In genomic region chr1:234944439-234945369, GRCh38 we compare ENCODE assay signal across 13 cellular contexts.
DNase-seq lines count a peak whose midpoint lies in the region; ATAC-seq and TF ChIP-seq lines count a peak whose summit lies in the region.
"Had no signal": no experiment of that assay in that cellular context is flagged by ENCODE, and none has a peak within 500 bp of the region (broad histone marks: within the 10 kb centered on the region; RNA-seq: fewer than 3 reads in every experiment).

No MANE protein-coding gene starts in this region.

- DNase-seq in heart right ventricle: no peak
- no peak for DNase-seq in right cardiac atrium
- peak; percentile 73 for DNase-seq in NB4 (ENCODE audit: low read depth)
- DNase-seq in chondrocyte (ENCODE audit: low spot score): no peak
- DNase-seq in upper lobe of right lung: no peak
- DNase-seq in NCI-H82 treated with DMSO at 0.1 percent for 48 hours (lab: John Stamatoyannopoulos, UW; ENCODE audit: unreplicated experiment): no peak
- no peak for DNase-seq in NCI-H524 treated with DMSO at 0.1 percent for 48 hours (lab: John Stamatoyannopoulos, UW)
- DNase-seq: activated CD4-positive, alpha-beta T cell treated with anti-CD3 and anti-CD28 coated beads, Interleukin-2, amount 50 U/mL, for 1 hour; amygdala; BE2C; effector memory CD8-positive, alpha-beta T cell; SJCRH30 had no signal

- H3K27ac Mint-ChIP-seq in chondrocyte (ENCODE audit: unreplicated experiment): peak overlapping the region; percentile 19
- H3K27ac Mint-ChIP-seq: effector memory CD8-positive, alpha-beta T cell had no signal

- H3K9me3 Mint-ChIP-seq in chondrocyte (ENCODE audit: low read depth): peaks cover 7% of the 10 kb centered on the region
- H3K9me3 Mint-ChIP-seq: effector memory CD8-positive, alpha-beta T cell had no signal

- intact Hi-C loops in heart right ventricle (cut with DNase I): no loop called here
- intact Hi-C loops in right cardiac atrium (cut with DNase I): no loop called here
- intact Hi-C loops in upper lobe of right lung (cut with DNase I): no loop called here

- H3K4me3 ChIP-seq in heart right ventricle (no peak overlapping the region), right cardiac atrium (ENCODE audit: low read length) (no peak overlapping the region), NB4 (ENCODE audit: low read depth, low read length) (no peak overlapping the region), upper lobe of right lung (no peak overlapping the region)
- H3K4me3 ChIP-seq: SJCRH30 had no signal

- H3K27me3 ChIP-seq in heart right ventricle (no peaks in the 10 kb centered on the region), right cardiac atrium (ENCODE audit: control insufficient read depth, insufficient read depth) (no peaks in the 10 kb centered on the region), upper lobe of right lung (no peaks in the 10 kb centered on the region)
- H3K27me3 ChIP-seq: BE2C, SJCRH30 had no signal

- H3K4me3 Mint-ChIP-seq in chondrocyte (ENCODE audit: unreplicated experiment): no peak overlapping the region
- H3K4me3 Mint-ChIP-seq: effector memory CD8-positive, alpha-beta T cell had no signal

- H3K4me1 ChIP-seq in heart right ventricle (peaks cover 0 to 24% (median 11%) of the 10 kb centered on the region in 9 donors), right cardiac atrium (ENCODE audit: control insufficient read depth, insufficient read depth, low read length) (peaks cover 2% of the 10 kb centered on the region), upper lobe of right lung (no peaks in the 10 kb centered on the region)
- H3K4me1 ChIP-seq: SJCRH30 had no signal

- no peak for TF ChIP-seq POLR2A in NB4 (IDR thresholded peaks at IDR 0.05; ENCODE audit: extremely low read depth, insufficient read length)

- H3K27me3 Mint-ChIP-seq in chondrocyte (ENCODE audit: low read depth): no peaks in the 10 kb centered on the region
- H3K27me3 Mint-ChIP-seq: effector memory CD8-positive, alpha-beta T cell had no signal

- H3K9me3 ChIP-seq in heart right ventricle (peaks cover 0 to 7% (median 0%) of the 10 kb centered on the region in 11 donors), right cardiac atrium (ENCODE audit: control insufficient read depth, low read length) (no peaks in the 10 kb centered on the region), upper lobe of right lung (no peaks in the 10 kb centered on the region)

- H3K4me1 Mint-ChIP-seq in chondrocyte (ENCODE audit: low read depth): peaks cover 9% of the 10 kb centered on the region

- peak in 5 of 8 donors; percentile 13 to 68 (median 58) for ATAC-seq in heart right ventricle
- no peak for ATAC-seq in right cardiac atrium
- ATAC-seq in upper lobe of right lung: peak; percentile 36
- no peak for ATAC-seq in HG03565 (IDR thresholded peaks at IDR 0.05; ENCODE audit: unreplicated experiment)
- ATAC-seq: effector memory CD8-positive, alpha-beta T cell had no signal

- no peaks in the 10 kb centered on the region for H3K36me3 Mint-ChIP-seq in chondrocyte (ENCODE audit: low read depth)

- H3K36me3 ChIP-seq in heart right ventricle (no peaks in the 10 kb centered on the region), upper lobe of right lung (no peaks in the 10 kb centered on the region)
- H3K36me3 ChIP-seq: BE2C, SJCRH30 had no signal

- TF ChIP-seq CTCF in heart right ventricle (IDR thresholded peaks at IDR 0.05) (no peak), NB4 (IDR thresholded peaks at IDR 0.05; ENCODE audit: low read depth, low read length) (no peak), chondrocyte (IDR thresholded peaks at IDR 0.05) (no peak), upper lobe of right lung (IDR thresholded peaks at IDR 0.05) (no peak)

- H3K27ac ChIP-seq in heart right ventricle (peak overlapping the region in 5 of 10 donors; percentile 18 to 64 (median 50)), right cardiac atrium (ENCODE audit: low read length) (no peak overlapping the region), upper lobe of right lung (peak overlapping the region; percentile 12)
- H3K27ac ChIP-seq: SJCRH30 had no signal

- WGBS in heart right ventricle, 2 donors: 52 to 65% methylated on average over 7 of the region's 7 CpGs
- 63% methylated on average over 7 of the region's 7 CpGs for WGBS in right cardiac atrium

Comparison
In these comparisons a context has a peak if more than half of its experiments do, and no peak if none do; other contexts are left out.
1. ATAC-seq: peak in heart right ventricle (5 of 8) and upper lobe of right lung (single experiment); none in right cardiac atrium (0 of 2) and HG03565 (single experiment).